In the genomic region with DNA sequence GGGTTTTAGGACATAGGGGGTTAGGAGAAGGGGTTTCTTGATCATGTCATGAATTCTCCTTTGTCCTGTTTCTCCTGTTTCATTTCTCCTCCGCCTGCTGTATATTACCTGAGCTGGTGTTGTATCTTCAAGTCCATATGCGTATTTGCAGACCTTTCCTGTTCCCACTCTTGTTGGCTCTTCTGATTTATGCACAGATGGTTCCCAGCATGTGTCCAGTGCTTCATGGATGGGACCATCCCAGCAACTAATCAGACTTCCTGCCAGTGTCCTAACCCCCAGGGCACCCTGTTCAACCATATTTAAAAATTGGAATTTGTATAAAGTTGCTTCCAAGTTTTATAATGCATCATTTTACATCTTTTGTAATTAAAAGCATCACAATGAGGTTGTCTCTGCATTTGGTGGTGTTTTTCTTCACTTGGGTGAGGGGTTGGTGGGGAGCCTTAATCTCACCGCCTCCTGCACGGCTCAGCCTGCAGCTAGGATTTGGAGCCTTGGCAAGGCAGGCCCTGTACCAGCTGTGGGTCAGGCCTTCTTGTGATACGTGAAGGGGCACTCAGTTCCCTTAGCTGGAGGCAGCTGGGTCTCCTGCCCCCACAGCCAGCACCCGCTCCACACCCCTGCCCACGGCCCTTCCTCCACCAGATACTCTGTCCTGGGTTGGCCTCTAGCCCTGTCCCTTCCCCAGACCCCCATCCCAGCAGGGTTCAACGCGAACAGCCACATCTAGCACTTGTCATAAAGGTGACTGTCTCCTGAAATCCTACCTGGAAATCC, we compare ENCODE assay signal across 14 cellular contexts.
A peak's percentile ranks its signal among the peaks of the same experiment; 100 is the strongest.
DNase-seq lines count a peak whose midpoint lies in the region; ATAC-seq, FAIRE-seq and TF ChIP-seq lines count a peak whose summit lies in the region.
"Had no signal": no experiment of that assay in that cellular context is flagged by ENCODE, and none has a peak within 500 bp of the region (broad histone marks: within the 10 kb centered on the region; RNA-seq: fewer than 3 reads in every experiment).

No MANE protein-coding gene starts in this region.

- CTCF ChIA-PET in A549 (lab: Yijun Ruan, JAX) = interaction anchor here (0.8 to 2.6 kb wide), 5 partner anchors 17 to 325 kb away, joined by 3 to 24 read pairs (median 3); partner anchors contain the start of gene HDDC3
- CTCF ChIA-PET in naive thymus-derived CD4-positive, alpha-beta T cell (lab: Charles Lee) = interaction anchor here (1.3 kb wide), 1 partner anchor 241 kb away, joined by 4 read pairs; no protein-coding TSS in a partner anchor

- peaks cover 32% of the 10 kb centered on the region for H3K36me3 ChIP-seq in CD4-positive, CD25-positive, alpha-beta regulatory T cell (ENCODE audit: control insufficient read depth, insufficient read depth, low read length)
- peaks cover 0 to 49% (median 11%) of the 10 kb centered on the region in 3 experiments for H3K36me3 ChIP-seq in naive thymus-derived CD4-positive, alpha-beta T cell (ENCODE audit: control insufficient read depth in 2 of 3, insufficient read depth in 3 of 3, low read length in 3 of 3)

- POLR2A ChIA-PET in A549 (lab: Yijun Ruan, JAX) = no interaction called here
- POLR2A ChIA-PET in naive thymus-derived CD4-positive, alpha-beta T cell (lab: Charles Lee) = interaction anchor here (1.0 kb wide), 1 partner anchor 126 kb away, joined by 5 read pairs; no protein-coding TSS in a partner anchor

- no peak for FAIRE-seq in A549 (lab: Jason Lieb, UNC)
- FAIRE-seq: endometrium, TTC549 had no signal

- no peak for DNase-seq in A549 (ENCODE audit: low read depth in 1 of 2, low spot score in 1 of 2)
- DNase-seq in CD4-positive, CD25-positive, alpha-beta regulatory T cell = no peak
- no peak for DNase-seq in activated naive CD4-positive, alpha-beta T cell treated with anti-CD3 and anti-CD28 coated beads, Interleukin-2, amount 50 U/mL, for 72 hours (ENCODE audit: low spot score in 2 of 2)
- peak in 1 of 9 donors; percentile 18 for DNase-seq in naive thymus-derived CD4-positive, alpha-beta T cell
- no peak for DNase-seq in NCI-H526 (lab: John Stamatoyannopoulos, UW)
- no peak for DNase-seq in NCI-H128 (lab: John Stamatoyannopoulos, UW; ENCODE audit: unreplicated experiment)
- no peak for DNase-seq in T-helper 9 cell
- DNase-seq: DMS53, left colon, NCI-H1417 treated with DMSO at 0.1 percent for 48 hours, NCI-H226 had no signal

- peak; percentile 3 to 22; a peak in 3 of 6 replicates for ATAC-seq in A549
- no peak for ATAC-seq in CD4-positive, CD25-positive, alpha-beta regulatory T cell (ENCODE audit: low read depth in 2 of 2)
- no peak for ATAC-seq in activated naive CD4-positive, alpha-beta T cell treated with anti-CD3 and anti-CD28 coated beads, Interleukin-2, amount 50 U/mL, for 72 hours
- no peak for ATAC-seq in naive thymus-derived CD4-positive, alpha-beta T cell

- H3K27ac ChIP-seq in A549 = no peak overlapping the region
- H3K27ac ChIP-seq in CD4-positive, CD25-positive, alpha-beta regulatory T cell (ENCODE audit: insufficient read depth, low read length, poor library complexity, severe bottlenecking) = no peak overlapping the region
- no peak overlapping the region for H3K27ac ChIP-seq in naive thymus-derived CD4-positive, alpha-beta T cell (ENCODE audit: low read depth, low read length)
- H3K27ac ChIP-seq: BLaER1 had no signal

- TF ChIP-seq POLR2A in A549 (IDR thresholded peaks at IDR 0.05; ENCODE audit: low read length) = no peak

- H3K4me3 Mint-ChIP-seq in CD4-positive, CD25-positive, alpha-beta regulatory T cell = peak overlapping the region in 1 of 4 donors; percentile 22
- no peak overlapping the region for H3K4me3 Mint-ChIP-seq in naive thymus-derived CD4-positive, alpha-beta T cell

- TF ChIP-seq RAD21 in A549 (conservative IDR thresholded peaks at IDR 0.05 in 1 of 2, IDR thresholded peaks at IDR 0.05 in 1 of 2) = no peak

- peaks cover 13 to 31% (median 16%) of the 10 kb centered on the region in 4 donors for H3K4me1 Mint-ChIP-seq in CD4-positive, CD25-positive, alpha-beta regulatory T cell
- H3K4me1 Mint-ChIP-seq in naive thymus-derived CD4-positive, alpha-beta T cell = peaks cover 17 to 35% (median 33%) of the 10 kb centered on the region in 7 donors

- no peaks in the 10 kb centered on the region for H3K9me3 Mint-ChIP-seq in CD4-positive, CD25-positive, alpha-beta regulatory T cell
- H3K9me3 Mint-ChIP-seq in activated naive CD4-positive, alpha-beta T cell treated with anti-CD3 and anti-CD28 coated beads, Interleukin-2, amount 50 U/mL, for 72 hours = no peaks in the 10 kb centered on the region
- peaks cover 0 to 3% (median 0%) of the 10 kb centered on the region in 11 donors for H3K9me3 Mint-ChIP-seq in naive thymus-derived CD4-positive, alpha-beta T cell

- 86% methylated on average over 9 of the region's 9 CpGs for WGBS in A549 (ENCODE audit: missing lambda C conversion rate)

- H3K4me3 ChIP-seq in A549 = no peak overlapping the region
- H3K4me3 ChIP-seq in CD4-positive, CD25-positive, alpha-beta regulatory T cell (ENCODE audit: low read depth, low read length) = no peak overlapping the region
- H3K4me3 ChIP-seq in naive thymus-derived CD4-positive, alpha-beta T cell (ENCODE audit: low read length) = no peak overlapping the region
- H3K4me3 ChIP-seq: BLaER1 had no signal

- H3K27me3 Mint-ChIP-seq in CD4-positive, CD25-positive, alpha-beta regulatory T cell = peaks cover 8% of the 10 kb centered on the region
- peaks cover 0 to 4% (median 0%) of the 10 kb centered on the region in 5 donors for H3K27me3 Mint-ChIP-seq in naive thymus-derived CD4-positive, alpha-beta T cell

- no peak for TF ChIP-seq EP300 in A549 (IDR thresholded peaks at IDR 0.05)

- no peaks in the 10 kb centered on the region for H3K27me3 ChIP-seq in CD4-positive, CD25-positive, alpha-beta regulatory T cell (ENCODE audit: control insufficient read depth, insufficient read depth, low read length)
- no peaks in the 10 kb centered on the region for H3K27me3 ChIP-seq in naive thymus-derived CD4-positive, alpha-beta T cell (ENCODE audit: control insufficient read depth in 2 of 2, insufficient read depth in 2 of 2, low read length in 2 of 2)
- H3K27me3 ChIP-seq: BLaER1 had no signal

- H3K4me2 ChIP-seq in A549 = no peak overlapping the region
- H3K4me2 ChIP-seq: BLaER1 had no signal

- 0 out of 3 replicates have a peak, but pooled peaks cover 2% of the 10 kb centered on the region for H3K9me3 ChIP-seq in A549
- H3K9me3 ChIP-seq in CD4-positive, CD25-positive, alpha-beta regulatory T cell (ENCODE audit: control insufficient read depth in 2 of 2, low read length in 2 of 2) = no peaks in the 10 kb centered on the region
- no peaks in the 10 kb centered on the region for H3K9me3 ChIP-seq in naive thymus-derived CD4-positive, alpha-beta T cell (ENCODE audit: control insufficient read depth in 2 of 3, low read length in 3 of 3)
- H3K9me3 ChIP-seq: BLaER1 had no signal

- H3K36me3 Mint-ChIP-seq in CD4-positive, CD25-positive, alpha-beta regulatory T cell = peaks cover 16% of the 10 kb centered on the region
- H3K36me3 Mint-ChIP-seq in activated naive CD4-positive, alpha-beta T cell treated with anti-CD3 and anti-CD28 coated beads, Interleukin-2, amount 50 U/mL, for 72 hours = peaks cover 7 to 18% of the 10 kb centered on the region in 2 donors
- peaks cover 0 to 28% (median 17%) of the 10 kb centered on the region in 5 donors for H3K36me3 Mint-ChIP-seq in naive thymus-derived CD4-positive, alpha-beta T cell

- peaks cover 13% of the 10 kb centered on the region; the same call in 2 of the 3 replicates for H3K4me1 ChIP-seq in A549
- peaks cover 12% of the 10 kb centered on the region for H3K4me1 ChIP-seq in CD4-positive, CD25-positive, alpha-beta regulatory T cell (ENCODE audit: control insufficient read depth, insufficient read depth, low read length, poor library complexity, severe bottlenecking)
- H3K4me1 ChIP-seq in naive thymus-derived CD4-positive, alpha-beta T cell (ENCODE audit: control insufficient read depth in 2 of 2, insufficient read depth in 2 of 2, low read length in 2 of 2) = peaks cover 9 to 13% of the 10 kb centered on the region in 2 donors

- intact Hi-C loops in naive thymus-derived CD4-positive, alpha-beta T cell (cut with micrococcal nuclease) = loop anchor here (5.0 to 10.0 kb wide), 2 partner anchors 227 to 280 kb away; no protein-coding TSS in a partner anchor

- TF ChIP-seq CTCF in A549 (IDR thresholded peaks at IDR 0.05) = no peak

- H3K27ac Mint-ChIP-seq in CD4-positive, CD25-positive, alpha-beta regulatory T cell = peak overlapping the region; percentile 32 to 76 (median 71)
- H3K27ac Mint-ChIP-seq in activated naive CD4-positive, alpha-beta T cell treated with anti-CD3 and anti-CD28 coated beads, Interleukin-2, amount 50 U/mL, for 72 hours = peak overlapping the region; percentile 54 to 57
- peak overlapping the region; percentile 45 to 83 (median 73) for H3K27ac Mint-ChIP-seq in naive thymus-derived CD4-positive, alpha-beta T cell

TF ChIP-seq in A549, 52 proteins besides CTCF, POLR2A, EP300 and RAD21 (continues in another document):
- TF ChIP-seq JUN (IDR thresholded peaks at IDR 0.05) = no peak
- no peak for TF ChIP-seq CBX8 (IDR thresholded peaks at IDR 0.05)
- TF ChIP-seq MYC (IDR thresholded peaks at IDR 0.05; ENCODE audit: borderline replicate concordance, low read length) = no peak
- TF ChIP-seq ZFP36 (IDR thresholded peaks at IDR 0.05; ENCODE audit: borderline replicate concordance, partially characterized antibody) = no peak
- TF ChIP-seq TFCP2L1 (CRISPR knock-in tag; IDR thresholded peaks at IDR 0.05) = no peak
- TF ChIP-seq, protein P1, sequence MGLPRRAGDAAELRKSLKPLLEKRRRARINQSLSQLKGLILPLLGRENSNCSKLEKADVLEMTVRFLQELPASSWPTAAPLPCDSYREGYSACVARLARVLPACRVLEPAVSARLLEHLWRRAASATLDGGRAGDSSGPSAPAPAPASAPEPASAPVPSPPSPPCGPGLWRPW (IDR thresholded peaks at IDR 0.05) = no peak
- TF ChIP-seq KDM1A (IDR thresholded peaks at IDR 0.05; ENCODE audit: low read depth) = no peak
- TF ChIP-seq NFE2L2 (conservative IDR thresholded peaks at IDR 0.05; ENCODE audit: low read length) = no peak
- TF ChIP-seq ZC3H11A (IDR thresholded peaks at IDR 0.05) = no peak
- no peak for TF ChIP-seq ZSCAN20 (CRISPR knock-in tag; IDR thresholded peaks at IDR 0.05)
- no peak for TF ChIP-seq HOXA7 (CRISPR knock-in tag; IDR thresholded peaks at IDR 0.05)
- no peak for TF ChIP-seq SMC3 (IDR thresholded peaks at IDR 0.05)
- TF ChIP-seq, protein P2, sequence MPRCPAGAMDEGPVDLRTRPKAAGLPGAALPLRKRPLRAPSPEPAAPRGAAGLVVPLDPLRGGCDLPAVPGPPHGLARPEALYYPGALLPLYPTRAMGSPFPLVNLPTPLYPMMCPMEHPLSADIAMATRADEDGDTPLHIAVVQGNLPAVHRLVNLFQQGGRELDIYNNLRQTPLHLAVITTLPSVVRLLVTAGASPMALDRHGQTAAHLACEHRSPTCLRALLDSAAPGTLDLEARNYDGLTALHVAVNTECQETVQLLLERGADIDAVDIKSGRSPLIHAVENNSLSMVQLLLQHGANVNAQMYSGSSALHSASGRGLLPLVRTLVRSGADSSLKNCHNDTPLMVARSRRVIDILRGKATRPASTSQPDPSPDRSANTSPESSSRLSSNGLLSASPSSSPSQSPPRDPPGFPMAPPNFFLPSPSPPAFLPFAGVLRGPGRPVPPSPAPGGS (IDR thresholded peaks at IDR 0.05) = no peak
- no peak for TF ChIP-seq RNF2 (IDR thresholded peaks at IDR 0.05; ENCODE audit: borderline replicate concordance, low read depth)

Comparison
In these comparisons a context has a peak if more than half of its experiments do, and no peak if none do; other contexts are left out.
1. ATAC-seq: peak in A549 (2 of 2); none in CD4-positive, CD25-positive, alpha-beta regulatory T cell (0 of 2), activated naive CD4-positive, alpha-beta T cell treated with anti-CD3 and anti-CD28 coated beads, Interleukin-2, amount 50 U/mL, for 72 hours (0 of 2) and naive thymus-derived CD4-positive, alpha-beta T cell (single experiment).
2. Peak in every context shown above with its lines, with median percentiles within 50 percentile points of each other: H3K27ac Mint-ChIP-seq.